In the genomic region with DNA sequence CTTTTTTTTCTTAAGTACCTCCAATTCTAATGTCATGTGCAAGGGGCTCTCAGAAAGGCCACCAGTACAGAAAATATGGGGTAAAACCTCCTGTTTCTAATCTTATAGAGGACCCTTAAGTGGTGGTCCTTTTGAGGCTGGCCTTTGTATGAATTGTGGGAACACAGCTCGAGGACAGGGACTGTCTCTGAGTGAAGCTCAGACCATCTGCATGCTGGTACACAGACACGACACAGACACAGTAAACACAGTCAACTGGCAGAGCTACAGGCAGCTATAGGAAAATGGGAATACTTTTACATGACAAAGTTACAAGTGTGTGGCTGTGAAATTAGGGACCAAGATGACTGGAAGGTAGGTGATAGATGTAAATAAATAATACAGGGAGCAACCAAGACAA, we compare ENCODE assay signal across 19 cellular contexts.
"Had no signal": no experiment of that assay in that cellular context is flagged by ENCODE, and none has a peak within 500 bp of the region (broad histone marks: within the 10 kb centered on the region; RNA-seq: fewer than 3 reads in every experiment).

No MANE protein-coding gene starts in this region.

- H3K27me3 ChIP-seq: brain microvascular endothelial cell, upper lobe of right lung had no signal

- ATAC-seq: left ventricle myocardium superior, right cardiac atrium, T-helper 17 cell, upper lobe of right lung had no signal

- H3K27ac ChIP-seq: brain microvascular endothelial cell, prostate gland, thoracic aorta, upper lobe of right lung had no signal

- H3K36me3 Mint-ChIP-seq: activated naive CD8-positive, alpha-beta T cell; natural killer cell treated with Interleukin-12 subunit alpha and Interleukin-12 subunit beta and Interleukin-15 and Interleukin-18, amount 100 ng/mL, for 72 hours had no signal

- H3K36me3 ChIP-seq: brain microvascular endothelial cell, prostate gland, thoracic aorta, upper lobe of right lung had no signal

- H3K4me3 ChIP-seq: prostate gland, thoracic aorta, upper lobe of right lung had no signal

- H3K27ac Mint-ChIP-seq: activated B cell treated with CpG ODN at 0.5 μM for 24 hours; activated CD4-positive, alpha-beta T cell treated with anti-CD3 and anti-CD28 coated beads, Interleukin-2, amount 10 ng/mL, durations not matched to agents 24 days and 14 days; activated naive CD8-positive, alpha-beta T cell; T-helper 17 cell had no signal

- H3K9me3 ChIP-seq: prostate gland, thoracic aorta, upper lobe of right lung had no signal

- H3K4me1 Mint-ChIP-seq: activated B cell treated with CpG ODN at 0.5 μM for 24 hours; activated CD4-positive, alpha-beta T cell treated with anti-CD3 and anti-CD28 coated beads, Interleukin-2, amount 10 ng/mL, durations not matched to agents 24 days and 14 days; T-helper 17 cell had no signal

- DNase-seq: activated B cell treated with CpG ODN at 0.5 μM for 24 hours; activated CD4-positive, alpha-beta T cell treated with anti-CD3 and anti-CD28 coated beads, Interleukin-2, amount 10 ng/mL, durations not matched to agents 24 days and 14 days; activated CD8-positive, alpha-beta memory T cell treated with anti-CD3 and anti-CD28 coated beads, Interleukin-2, amount 50 U/mL, for 48 hours; activated gamma-delta T cell treated with Interleukin-2 at 50 U/mL for 16 hours; brain microvascular endothelial cell; cortex of kidney; effector CD8-positive, alpha-beta T cell; foreskin melanocyte; kidney glomerular epithelial cell; left ventricle myocardium superior; mesendoderm; occipital lobe; right cardiac atrium; T-helper 17 cell; upper lobe of right lung had no signal

- H3K9me3 Mint-ChIP-seq: activated B cell treated with CpG ODN at 0.5 μM for 24 hours; activated CD4-positive, alpha-beta T cell treated with anti-CD3 and anti-CD28 coated beads, Interleukin-2, amount 10 ng/mL, durations not matched to agents 24 days and 14 days; natural killer cell treated with Interleukin-12 subunit alpha and Interleukin-12 subunit beta and Interleukin-15 and Interleukin-18, amount 100 ng/mL, for 72 hours had no signal

- H3K4me1 ChIP-seq: prostate gland, upper lobe of right lung had no signal

- H3K4me3 Mint-ChIP-seq: activated B cell treated with CpG ODN at 0.5 μM for 24 hours; activated CD4-positive, alpha-beta T cell treated with anti-CD3 and anti-CD28 coated beads, Interleukin-2, amount 10 ng/mL, durations not matched to agents 24 days and 14 days; activated naive CD8-positive, alpha-beta T cell; natural killer cell treated with Interleukin-12 subunit alpha and Interleukin-12 subunit beta and Interleukin-15 and Interleukin-18, amount 100 ng/mL, for 72 hours; T-helper 17 cell had no signal
